In genomic region chr7:97026705-97027426, GRCh38 we compare ENCODE assay signal across 8 cellular contexts. TPM values are rescaled to one million over a fixed set of nuclear protein-coding genes. Genes with fewer than 3 reads are reported as not detected.
DNase-seq lines count a peak whose midpoint lies in the region; ATAC-seq and TF ChIP-seq lines count a peak whose summit lies in the region.

No MANE protein-coding gene starts in this region.

- peaks cover 15 to 22% (median 20%) of the 10 kb centered on the region in 3 donors for H3K4me1 Mint-ChIP-seq in IgD-negative memory B cell
- H3K4me1 Mint-ChIP-seq in nephron progenitor cell, result peaks cover 39% of the 10 kb centered on the region

- H3K4me3 ChIP-seq in dorsolateral prefrontal cortex, result peak overlapping the region; percentile 30 to 74 (median 53)

- peaks cover 58% of the 10 kb centered on the region for H3K27me3 Mint-ChIP-seq in IgD-negative memory B cell
- H3K27me3 Mint-ChIP-seq in nephron progenitor cell (ENCODE audit: low read depth, poor library complexity), result peaks cover 94% of the 10 kb centered on the region

- H3K4me3 Mint-ChIP-seq in IgD-negative memory B cell (peak overlapping the region; percentile 51 to 89 (median 80)), nephron progenitor cell (peak overlapping the region; percentile 76)

- H3K36me3 Mint-ChIP-seq in IgD-negative memory B cell (no peaks in the 10 kb centered on the region), nephron progenitor cell (ENCODE audit: low read depth) (no peaks in the 10 kb centered on the region)

- intact Hi-C loops in dorsolateral prefrontal cortex (cut with DNase I), result loop anchor here (1.0 to 10.0 kb wide), 8 partner anchors 612 to 1302 kb away; partner anchors contain the start of gene SLC25A13 (in 1 of the 2)

- in situ Hi-C loops in G401 (cut with HindIII; ENCODE audit: low sequenced_read_pairs), result no loop called here

- H3K27ac ChIP-seq in dorsolateral prefrontal cortex, result peak overlapping the region in 1 of 59 donors; percentile 18

- H3K27ac Mint-ChIP-seq in IgD-negative memory B cell (peak overlapping the region in 2 of 3 donors; percentile 31 to 55), nephron progenitor cell (no peak overlapping the region)

- H3K9me3 Mint-ChIP-seq in IgD-negative memory B cell, result peaks cover 0 to 6% (median 0%) of the 10 kb centered on the region in 3 donors
- H3K9me3 Mint-ChIP-seq in nephron progenitor cell, result no peaks in the 10 kb centered on the region

- TF ChIP-seq CTCF in dorsolateral prefrontal cortex (IDR thresholded peaks at IDR 0.05 in 54 of 56, conservative IDR thresholded peaks at IDR 0.05 in 2 of 56; ENCODE audit: low read depth in 1 of 56, partially characterized antibody in 56 of 56) (no peak), nephron progenitor cell (IDR thresholded peaks at IDR 0.05) (no peak)

- peaks cover 12 to 57% (median 49%) of the 10 kb centered on the region in 45 donors for H3K27me3 ChIP-seq in dorsolateral prefrontal cortex

- DNase-seq in G401 (ENCODE audit: low spot score), result peak; percentile 4
- DNase-seq in dorsolateral prefrontal cortex, result no peak
- no peak for DNase-seq in nephron progenitor cell
- DNase-seq in effector CD4-positive, alpha-beta T cell, result no peak
- DNase-seq in COLO829 (ENCODE audit: low spot score), result no peak
- DNase-seq in HCEC 1CT, result no peak

- ATAC-seq in GM21529 (IDR thresholded peaks at IDR 0.05; ENCODE audit: unreplicated experiment), result no peak

RNA-seq across cellular contexts. Expression of gene DLX5, which starts 2.2 kb away (rescaled TPM):
- total RNA-seq in G401 (2014; rRNA removed; shearing (Covaris generic)), result 0.18 TPM in 1 of 2 replicates, not detected in the other
- polyA plus RNA-seq in IgD-negative memory B cell, result not detected
- 1 to 10 TPM in 116 of 120 experiments, under 1 TPM in 4; 0.39 to 7.1 (median 2.6) TPM for total RNA-seq in dorsolateral prefrontal cortex

RNA-seq across cellular contexts. Expression of gene DLX6, which starts 21.5 kb away (rescaled TPM):
- not detected in 2 replicates for total RNA-seq in G401 (2014; rRNA removed; shearing (Covaris generic))
- not detected for polyA plus RNA-seq in IgD-negative memory B cell
- 1 to 10 TPM in 112 of 120 experiments, under 1 TPM in 8; 0.46 to 6.1 (median 2.2) TPM for total RNA-seq in dorsolateral prefrontal cortex
